In genomic region chr7:63071396-63071795, GRCh38 we compare ENCODE assay signal across 30 cellular contexts.
"Had no signal": no experiment of that assay in that cellular context is flagged by ENCODE, and none has a peak within 500 bp of the region (broad histone marks: within the 10 kb centered on the region; RNA-seq: fewer than 3 reads in every experiment).

No MANE protein-coding gene starts in this region.

- H3K36me3 Mint-ChIP-seq: activated naive CD4-positive, alpha-beta T cell treated with anti-CD3 and anti-CD28 coated beads, Interleukin-2, amount 10 ng/mL, durations not matched to agents 7 days and 5 days had no signal

- H3K36me3 ChIP-seq: ascending aorta, breast epithelium, cardiac muscle cell, colonic mucosa, esophagus squamous epithelium had no signal

- H3K27me3 Mint-ChIP-seq: activated CD4-positive, alpha-beta memory T cell treated with anti-CD3 and anti-CD28 coated beads, Interleukin-2, amount 10 ng/mL, durations not matched to agents 7 days and 5 days; activated CD4-positive, alpha-beta T cell treated with anti-CD3 and anti-CD28 coated beads, Interleukin-2, amount 10 ng/mL, durations not matched to agents 7 days and 5 days; activated naive CD4-positive, alpha-beta T cell treated with anti-CD3 and anti-CD28 coated beads, Interleukin-2, amount 10 ng/mL, durations not matched to agents 7 days and 5 days; activated naive CD8-positive, alpha-beta T cell treated with anti-CD3 and anti-CD28 coated beads, Interleukin-2, amount 10 ng/mL, durations not matched to agents 7 days and 5 days; activated T-helper 17 cell treated with anti-CD3 and anti-CD28 coated beads, Interleukin-2, amount 50 U/mL, for 72 hours; brain; dendritic cell treated with granulocyte-macrophage colony-stimulating factor and Interleukin-4, amounts not matched to agents 40 ng/mL and 50 ng/mL, for 4 days; effector memory CD8-positive, alpha-beta T cell had no signal

- H3K27ac Mint-ChIP-seq: activated CD4-positive, alpha-beta memory T cell treated with anti-CD3 and anti-CD28 coated beads, Interleukin-2, amount 10 ng/mL, durations not matched to agents 7 days and 5 days; activated CD4-positive, alpha-beta T cell treated with anti-CD3 and anti-CD28 coated beads, Interleukin-2, amount 10 ng/mL, durations not matched to agents 7 days and 5 days; activated naive CD4-positive, alpha-beta T cell treated with anti-CD3 and anti-CD28 coated beads, Interleukin-2, amount 10 ng/mL, durations not matched to agents 7 days and 5 days; activated naive CD4-positive, alpha-beta T cell treated with anti-CD3 and anti-CD28 coated beads, Interleukin-2, amount 50 U/mL, for 72 hours; activated naive CD8-positive, alpha-beta T cell treated with anti-CD3 and anti-CD28 coated beads, Interleukin-2, amount 10 ng/mL, durations not matched to agents 7 days and 5 days; activated T-helper 17 cell treated with anti-CD3 and anti-CD28 coated beads, Interleukin-2, amount 50 U/mL, for 72 hours; brain; dendritic cell treated with granulocyte-macrophage colony-stimulating factor and Interleukin-4, amounts not matched to agents 40 ng/mL and 50 ng/mL, for 4 days; effector memory CD8-positive, alpha-beta T cell; WTC11 had no signal

- H3K27me3 ChIP-seq: ascending aorta, breast epithelium, cardiac muscle cell, colonic mucosa, esophagus squamous epithelium had no signal

- H3K4me3 Mint-ChIP-seq: activated CD4-positive, alpha-beta memory T cell treated with anti-CD3 and anti-CD28 coated beads, Interleukin-2, amount 10 ng/mL, durations not matched to agents 7 days and 5 days; activated CD4-positive, alpha-beta T cell treated with anti-CD3 and anti-CD28 coated beads, Interleukin-2, amount 10 ng/mL, durations not matched to agents 7 days and 5 days; activated naive CD4-positive, alpha-beta T cell treated with anti-CD3 and anti-CD28 coated beads, Interleukin-2, amount 10 ng/mL, durations not matched to agents 7 days and 5 days; activated naive CD8-positive, alpha-beta T cell treated with anti-CD3 and anti-CD28 coated beads, Interleukin-2, amount 10 ng/mL, durations not matched to agents 7 days and 5 days; activated T-cell treated with anti-CD3 and anti-CD28 coated beads, Interleukin-2, amount 50 U/mL, for 4 hours; activated T-helper 17 cell treated with anti-CD3 and anti-CD28 coated beads, Interleukin-2, amount 50 U/mL, for 72 hours; brain; dendritic cell treated with granulocyte-macrophage colony-stimulating factor and Interleukin-4, amounts not matched to agents 40 ng/mL and 50 ng/mL, for 4 days; effector memory CD8-positive, alpha-beta T cell; WTC11 had no signal

- DNase-seq: activated CD4-positive, alpha-beta memory T cell treated with anti-CD3 and anti-CD28 coated beads, Interleukin-2, amount 10 ng/mL, durations not matched to agents 7 days and 5 days; activated CD4-positive, alpha-beta T cell treated with anti-CD3 and anti-CD28 coated beads for 1 hour; activated CD4-positive, alpha-beta T cell treated with anti-CD3 and anti-CD28 coated beads for 4 hours; activated CD4-positive, alpha-beta T cell treated with anti-CD3 and anti-CD28 coated beads, Interleukin-2, amount 10 ng/mL, durations not matched to agents 7 days and 5 days; activated CD4-positive, alpha-beta T cell treated with anti-CD3 and anti-CD28 coated beads, Interleukin-2, amount 50 U/mL, for 4 hours; activated CD8-positive, alpha-beta memory T cell treated with anti-CD3 and anti-CD28 coated beads for 24 hours; activated gamma-delta T cell; activated naive CD4-positive, alpha-beta T cell; activated naive CD4-positive, alpha-beta T cell treated with anti-CD3 and anti-CD28 coated beads, Interleukin-2, amount 10 ng/mL, durations not matched to agents 7 days and 5 days; activated naive CD8-positive, alpha-beta T cell treated with anti-CD3 and anti-CD28 coated beads, Interleukin-2, amount 10 ng/mL, durations not matched to agents 7 days and 5 days; activated T-cell treated with anti-CD3 and anti-CD28 coated beads, Interleukin-2, amount 50 U/mL, for 4 hours; central memory CD4-positive, alpha-beta T cell; cerebellar nuclear complex; colonic mucosa; dorsolateral prefrontal cortex; effector CD4-positive, alpha-beta T cell; effector memory CD8-positive, alpha-beta T cell; erythroblast; esophagus squamous epithelium; foreskin melanocyte; T-helper 2 cell had no signal

- H3K27ac ChIP-seq: ascending aorta, breast epithelium, cardiac muscle cell, colonic mucosa, dorsolateral prefrontal cortex, esophagus squamous epithelium, VCaP had no signal

- H3K4me1 Mint-ChIP-seq: activated CD4-positive, alpha-beta memory T cell treated with anti-CD3 and anti-CD28 coated beads, Interleukin-2, amount 10 ng/mL, durations not matched to agents 7 days and 5 days; activated CD4-positive, alpha-beta T cell treated with anti-CD3 and anti-CD28 coated beads, Interleukin-2, amount 10 ng/mL, durations not matched to agents 7 days and 5 days; activated naive CD4-positive, alpha-beta T cell treated with anti-CD3 and anti-CD28 coated beads, Interleukin-2, amount 10 ng/mL, durations not matched to agents 7 days and 5 days; activated naive CD8-positive, alpha-beta T cell treated with anti-CD3 and anti-CD28 coated beads, Interleukin-2, amount 10 ng/mL, durations not matched to agents 7 days and 5 days; activated T-helper 17 cell treated with anti-CD3 and anti-CD28 coated beads, Interleukin-2, amount 50 U/mL, for 72 hours; brain; WTC11 had no signal

- H3K9me3 ChIP-seq: ascending aorta, colonic mucosa had no signal

- H3K4me3 ChIP-seq: ascending aorta, breast epithelium, cardiac muscle cell, colonic mucosa, dorsolateral prefrontal cortex, esophagus squamous epithelium had no signal

- H3K4me1 ChIP-seq: ascending aorta, breast epithelium, colonic mucosa, esophagus squamous epithelium had no signal
